Comparison of ENCODE assay signal across 8 cellular contexts in the genomic region with DNA sequence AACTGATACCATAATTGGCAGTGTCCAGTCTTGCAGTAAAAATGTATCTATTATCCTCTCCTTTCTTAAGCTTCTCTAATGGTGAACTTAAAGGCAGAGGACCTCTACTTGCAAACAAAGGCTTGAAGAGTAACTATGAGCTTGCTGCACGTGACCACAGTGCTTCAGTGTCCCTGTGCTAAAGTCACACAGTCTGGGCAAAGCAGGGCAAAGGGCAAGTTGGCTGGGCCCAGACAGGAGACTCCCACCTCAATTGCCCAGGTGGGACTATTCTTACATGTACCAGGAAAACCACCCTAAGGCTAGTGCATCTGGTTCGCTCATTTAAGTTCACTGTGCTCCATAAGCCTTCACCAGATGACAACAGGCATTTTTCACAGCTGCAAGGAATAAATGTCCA.
"Had no signal": no experiment of that assay in that cellular context is flagged by ENCODE, and none has a peak within 500 bp of the region (broad histone marks: within the 10 kb centered on the region; RNA-seq: fewer than 3 reads in every experiment).

No MANE protein-coding gene starts in this region.

- FAIRE-seq: G401.6, GM12878, GM12891, GM12892, GM18507, GM19239 had no signal

- DNase-seq: GDM1, GF-D8 had no signal

- ATAC-seq: GM12878 had no signal

- H3K4me3 ChIP-seq: GM12878 had no signal
